ENCODE assay signal across 8 cellular contexts in the genomic region with DNA sequence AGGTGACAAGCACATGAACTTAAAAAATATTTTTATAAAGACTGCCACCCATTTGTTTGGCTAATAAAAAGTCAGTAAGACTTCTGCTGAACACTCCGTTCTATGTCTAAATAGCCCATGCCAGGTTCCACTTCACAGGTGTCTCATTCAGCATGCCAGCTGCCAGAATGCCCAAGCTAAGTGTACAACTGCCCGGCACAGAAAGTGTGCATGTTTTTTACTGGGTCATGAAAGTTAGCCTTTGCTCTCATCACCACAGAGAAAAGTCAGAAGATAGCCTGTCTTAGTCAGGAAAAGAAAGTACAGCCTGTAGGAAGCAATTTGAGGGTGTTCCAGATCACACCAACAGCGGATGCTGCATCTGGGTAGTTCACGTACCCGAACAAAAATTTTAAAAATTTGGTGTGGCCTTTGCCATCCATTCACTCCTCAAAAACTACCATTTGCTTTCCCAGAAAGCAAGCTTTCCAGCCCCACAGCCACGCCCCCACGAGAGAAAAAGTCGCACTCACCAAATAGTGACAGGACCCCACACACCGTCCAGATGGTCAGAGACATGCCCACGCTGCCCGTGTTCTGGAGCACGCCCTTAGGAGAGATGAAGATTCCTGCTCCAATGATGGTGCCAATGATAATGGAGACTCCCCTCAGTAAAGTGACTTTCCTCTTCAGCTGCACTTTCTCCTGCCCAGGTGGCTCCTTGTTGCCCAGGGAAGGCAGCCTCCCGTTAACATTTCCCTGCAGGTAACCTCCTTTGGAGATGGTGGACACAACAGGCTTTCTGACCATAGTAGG. TPM values are rescaled to one million over a fixed set of nuclear protein-coding genes. Genes with fewer than 3 reads are reported as not detected.
A peak's percentile ranks its signal among the peaks of the same experiment; 100 is the strongest.
DNase-seq lines count a peak whose midpoint lies in the region; ATAC-seq and TF ChIP-seq lines count a peak whose summit lies in the region.

No MANE protein-coding gene starts in this region.

- ATAC-seq in HG02642 (IDR thresholded peaks at IDR 0.05; ENCODE audit: poor library complexity, unreplicated experiment) (peak; percentile 2), RWPE2 (ENCODE audit: low read depth) (peak; percentile 37), GM21786 (IDR thresholded peaks at IDR 0.05; ENCODE audit: unreplicated experiment) (no peak)

- H3K27ac ChIP-seq in RWPE2 (ENCODE audit: poor library complexity, severe bottlenecking) (peak overlapping the region; percentile 92), ectodermal cell (ENCODE audit: insufficient read depth, low read depth, low read length, poor library complexity, severe bottlenecking) (peak overlapping the region; percentile 95), adrenal gland (no peak overlapping the region)

- no peaks in the 10 kb centered on the region for H3K27me3 ChIP-seq in RWPE2 (ENCODE audit: insufficient read depth, poor library complexity, severe bottlenecking)
- no peaks in the 10 kb centered on the region for H3K27me3 ChIP-seq in ectodermal cell (ENCODE audit: control insufficient read depth, insufficient read depth, low read length, poor library complexity, severe bottlenecking)
- H3K27me3 ChIP-seq in neuron (ENCODE audit: insufficient read depth, low read length): no peaks in the 10 kb centered on the region
- H3K27me3 ChIP-seq in adrenal gland: no peaks in the 10 kb centered on the region

- H3K9me3 ChIP-seq in RWPE2 (ENCODE audit: severe bottlenecking) (no peaks in the 10 kb centered on the region), ectodermal cell (ENCODE audit: control insufficient read depth, low read length) (no peaks in the 10 kb centered on the region), neuron (ENCODE audit: low read length) (no peaks in the 10 kb centered on the region), adrenal gland (replicated peaks in 1 of 3) (no peaks in the 10 kb centered on the region)

- peak overlapping the region; percentile 38 for H3K4me3 ChIP-seq in RWPE2 (ENCODE audit: severe bottlenecking)
- peak overlapping the region; percentile 53 for H3K4me3 ChIP-seq in ectodermal cell (ENCODE audit: insufficient read depth, low read depth, low read length)
- H3K4me3 ChIP-seq in neuron (ENCODE audit: low read length): peak overlapping the region; percentile 49
- H3K4me3 ChIP-seq in adrenal gland: peak overlapping the region in 1 of 4 donors; percentile 41

- peak; percentile 53 for DNase-seq in DMS 273 (lab: John Stamatoyannopoulos, UW; ENCODE audit: unreplicated experiment)
- no peak for DNase-seq in DMS 273 treated with DMSO at 0.1 percent for 48 hours (lab: John Stamatoyannopoulos, UW)
- DNase-seq in RWPE2 (ENCODE audit: low spot score): no peak
- no peak for DNase-seq in adrenal gland

- TF ChIP-seq POLR2A in adrenal gland (IDR thresholded peaks at IDR 0.05): no peak

- 21 to 23% methylated on average over 13 of the region's 13 CpGs for WGBS in ectodermal cell, 2 experiments
- 80 to 85% (median 84%) methylated on average over 13 of the region's 13 CpGs for WGBS in adrenal gland, 4 donors

- H3K36me3 ChIP-seq in RWPE2 (ENCODE audit: low read depth): peaks cover 29% of the 10 kb centered on the region
- H3K36me3 ChIP-seq in ectodermal cell (ENCODE audit: control insufficient read depth, insufficient read depth, low read length): no peaks in the 10 kb centered on the region
- no peaks in the 10 kb centered on the region for H3K36me3 ChIP-seq in neuron (ENCODE audit: insufficient read depth, low read length)
- H3K36me3 ChIP-seq in adrenal gland (replicated peaks in 1 of 2): no peaks in the 10 kb centered on the region

- H2AFZ ChIP-seq in neuron (ENCODE audit: low read depth, low read length): peak overlapping the region; percentile 55

- TF ChIP-seq CTCF in RWPE2 (IDR thresholded peaks at IDR 0.05; ENCODE audit: poor library complexity, severe bottlenecking): no peak
- TF ChIP-seq CTCF in adrenal gland (IDR thresholded peaks at IDR 0.05): no peak

- intact Hi-C loops in adrenal gland (cut with DNase I): no loop called here

- H3K4me1 ChIP-seq in RWPE2 (ENCODE audit: insufficient read depth, poor library complexity, severe bottlenecking) (peaks cover 15% of the 10 kb centered on the region), ectodermal cell (ENCODE audit: control insufficient read depth, insufficient read depth, low read length) (peaks cover 9% of the 10 kb centered on the region), neuron (ENCODE audit: insufficient read depth, low read length) (peaks cover 21% of the 10 kb centered on the region), adrenal gland (replicated peaks in 1 of 2) (peaks cover 0 to 13% of the 10 kb centered on the region in 2 donors)

RNA-seq across cellular contexts. Expression of a gene that starts 0.7 kb away (rescaled TPM):
- polyA plus RNA-seq in ectodermal cell (2013, experiment 1 of 4): 24.2 TPM
- polyA plus RNA-seq in ectodermal cell (2013, experiment 2 of 4): 31.7 TPM
- 18.4 TPM for polyA plus RNA-seq in ectodermal cell (2013, experiment 3 of 4)
- polyA plus RNA-seq in ectodermal cell (2013, experiment 4 of 4): 21.2 TPM
- under 1 TPM; 0.03 to 0.35 (median 0.15) TPM for total RNA-seq in adrenal gland
- polyA plus RNA-seq in adrenal gland: under 1 TPM in 2 of 3 donors, not detected in 1; 0.03 to 0.07 TPM

Comparison
In these comparisons a context has a peak if more than half of its experiments do, and no peak if none do; other contexts are left out.
1. H3K27ac ChIP-seq: peak in RWPE2 (single experiment) and ectodermal cell (single experiment); none in adrenal gland (0 of 5).